ENCODE assay signal across 8 cellular contexts in the genomic region with DNA sequence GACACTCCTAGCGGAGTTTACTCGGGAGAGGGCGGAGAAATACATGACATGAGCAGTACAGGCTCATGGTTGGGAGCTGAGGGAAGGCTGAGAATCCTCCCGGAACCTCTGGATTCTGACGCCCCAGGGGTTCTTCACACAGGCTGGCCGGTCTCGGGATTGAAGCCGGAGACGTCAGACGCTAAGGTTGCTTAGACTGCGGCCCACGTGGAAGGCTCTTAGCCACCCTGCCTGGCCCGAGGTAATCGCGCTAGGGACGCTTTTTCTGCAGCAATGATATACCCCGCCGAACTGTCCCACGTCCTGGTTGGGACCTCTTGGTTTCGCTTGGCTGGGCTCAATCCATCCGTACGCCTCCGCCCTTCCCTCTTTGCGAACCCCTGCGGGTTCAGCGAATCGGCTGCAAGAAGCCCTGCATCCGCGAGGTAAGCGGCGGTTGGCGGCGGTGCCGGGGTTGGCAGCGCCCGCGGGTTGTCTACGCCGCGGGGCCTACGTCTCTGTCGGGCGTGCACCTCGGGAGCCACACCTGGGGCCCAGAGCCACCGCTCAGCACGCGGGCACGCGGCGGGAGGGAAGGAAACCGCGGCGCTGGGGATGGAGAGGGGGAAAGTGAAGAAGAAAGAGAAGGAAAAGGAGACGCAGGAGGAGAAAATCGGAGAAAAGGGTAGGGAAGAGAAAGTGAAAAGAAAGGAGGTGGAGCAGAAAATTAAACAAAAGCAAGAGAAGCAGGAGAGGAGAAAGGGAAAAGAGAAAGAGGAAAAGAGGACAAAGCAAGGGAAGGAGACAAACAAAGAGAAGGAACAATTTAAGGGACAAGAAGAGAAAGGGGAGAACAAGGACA. TPM values are rescaled to one million over a fixed set of nuclear protein-coding genes. Genes with fewer than 3 reads are reported as not detected.
DNase-seq lines count a peak whose midpoint lies in the region; ATAC-seq, FAIRE-seq and TF ChIP-seq lines count a peak whose summit lies in the region.

A gene with protein sequence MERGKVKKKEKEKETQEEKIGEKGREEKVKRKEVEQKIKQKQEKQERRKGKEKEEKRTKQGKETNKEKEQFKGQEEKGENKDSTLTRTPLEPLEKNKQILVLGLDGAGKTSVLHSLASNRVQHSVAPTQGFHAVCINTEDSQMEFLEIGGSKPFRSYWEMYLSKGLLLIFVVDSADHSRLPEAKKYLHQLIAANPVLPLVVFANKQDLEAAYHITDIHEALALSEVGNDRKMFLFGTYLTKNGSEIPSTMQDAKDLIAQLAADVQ (plus strand): TSS at position 523 of the 841 bp plus-strand sequence. CDS start 72 bp downstream, at position 595.

- H3K4me2 ChIP-seq in PC-9 = no peak within 1 kb of the TSS

- DNase-seq in GM12891 (ENCODE audit: insufficient read length, low spot score) (peak; percentile 43), T-helper 9 cell (peak; percentile 49), OCI-M1 (lab: John Stamatoyannopoulos, UW) (no peak), PC-9 (no peak)

- no peak for TF ChIP-seq POLR2A in GM12891 (IDR thresholded peaks at IDR 0.05; ENCODE audit: low read depth, low read length)

- H3K27ac ChIP-seq in iPS-20b (ENCODE audit: low read length) (no peak within 1 kb of the TSS), skin epidermis (peak within 1 kb of the TSS in 12 of 21 experiments; percentile 1 to 80 (median 42)), PC-9 (no peak within 1 kb of the TSS)

- H2AFZ ChIP-seq in PC-9 = no peak within 1 kb of the TSS

- H3K4me3 Mint-ChIP-seq in brain = peak within 1 kb of the TSS; percentile 85 to 92 (median 87)

- H3F3A ChIP-seq in PC-9 (ENCODE audit: insufficient read depth, low read depth) = no peaks in the 10 kb centered on the region

- no TSS peak for BruUV-seq in PC-9 (replicated peaks; lab: Mats Ljungman, UMichigan)

- peaks cover 11% of the 10 kb centered on the region for H3K27me3 Mint-ChIP-seq in brain

- H3K9me3 ChIP-seq in iPS-20b (ENCODE audit: insufficient read depth, low read depth, low read length) = no peaks in the 10 kb centered on the region
- H3K9me3 ChIP-seq in PC-9 (ENCODE audit: insufficient read depth, low read depth) = no peaks in the 10 kb centered on the region

- H3K27ac Mint-ChIP-seq in brain = peak within 1 kb of the TSS in 4 of 5 experiments; percentile 56 to 93 (median 72)

- no peaks in the 10 kb centered on the region for H4K20me1 ChIP-seq in PC-9 (ENCODE audit: insufficient read depth)

- TF ChIP-seq CTCF in brain (conservative IDR thresholded peaks at IDR 0.05) = no peak
- TF ChIP-seq CTCF in PC-9 (conservative IDR thresholded peaks at IDR 0.05) = no peak

- ATAC-seq in HG03103 (IDR thresholded peaks at IDR 0.05; ENCODE audit: low read depth, unreplicated experiment) = peak; percentile 55

- POLR2A ChIA-PET in PC-9 (lab: Charles Lee; ENCODE audit: unreplicated experiment) = no interaction called here

- H3K9ac ChIP-seq in iPS-20b (ENCODE audit: low read depth, low read length) = peak within 1 kb of the TSS; percentile 58; the same call in 1 of the 2 replicates

- peak; percentile 83 for FAIRE-seq in GM12891 (lab: Jason Lieb, UNC)

- H3K36me3 Mint-ChIP-seq in brain = peaks cover 30% of the 10 kb centered on the region

- CTCF ChIA-PET in PC-9 (lab: Charles Lee) = no interaction called here

- H3K4me1 ChIP-seq in iPS-20b (ENCODE audit: insufficient read depth, low read length) (no peaks in the 10 kb centered on the region), PC-9 (replicated peaks; ENCODE audit: insufficient read depth) (no peaks in the 10 kb centered on the region)

- H3K4me3 ChIP-seq in iPS-20b (ENCODE audit: low read length) = peak within 1 kb of the TSS; percentile 79
- peak within 1 kb of the TSS; percentile 40 to 53 (median 42) for H3K4me3 ChIP-seq in skin epidermis
- H3K4me3 ChIP-seq in PC-9 = no peak within 1 kb of the TSS

- peaks cover 21% of the 10 kb centered on the region for H3K4me1 Mint-ChIP-seq in brain

- H3K9me3 Mint-ChIP-seq in brain = peaks cover 0 to 3% (median 0%) of the 10 kb centered on the region in 5 experiments

- H3K27me3 ChIP-seq in iPS-20b (ENCODE audit: insufficient read depth, low read length) = peaks cover 31% of the 10 kb centered on the region
- no peaks in the 10 kb centered on the region for H3K27me3 ChIP-seq in PC-9 (ENCODE audit: insufficient read depth, low read depth)

- peaks cover 31% of the 10 kb centered on the region for H3K36me3 ChIP-seq in iPS-20b (ENCODE audit: insufficient read depth, low read depth, low read length)
- no peaks in the 10 kb centered on the region for H3K36me3 ChIP-seq in PC-9 (ENCODE audit: low read depth)

- H3K9me2 ChIP-seq in PC-9 (ENCODE audit: insufficient read depth) = no peaks in the 10 kb centered on the region

- intact Hi-C loops in PC-9 (cut with micrococcal nuclease; ENCODE audit: unreplicated experiment) = no loop called here

- no peaks in the 10 kb centered on the region for H3K79me2 ChIP-seq in PC-9 (ENCODE audit: low read depth)

TF ChIP-seq in GM12891, 5 proteins besides CTCF, POLR2A, EP300 and RAD21:
- TF ChIP-seq TAF1 (IDR thresholded peaks at IDR 0.05; ENCODE audit: low read depth, low read length) (no peak), SPI1 (IDR thresholded peaks at IDR 0.05; ENCODE audit: low read depth, low read length) (no peak), POLR2AphosphoS5 (IDR thresholded peaks at IDR 0.05; ENCODE audit: low read depth, low read length) (no peak), POU2F2 (IDR thresholded peaks at IDR 0.05; ENCODE audit: low read depth, low read length) (no peak), PAX5 (IDR thresholded peaks at IDR 0.05; ENCODE audit: insufficient read depth, low read length, severe bottlenecking) (no peak)

RNA-seq across cellular contexts. Expression of the gene that starts here (rescaled TPM):
- not detected for polyA plus RNA-seq in GM12891 (2012; ENCODE audit: low read depth, missing spikeins)
- 3.1 TPM for polyA plus RNA-seq in brain (ENCODE audit: insufficient read depth, low read depth, low replicate concordance)
- not detected in 2 replicates for total RNA-seq in PC-9 (2021)

Comparison
In these comparisons a context has a peak if more than half of its experiments do, and no peak if none do; other contexts are left out.
1. DNase-seq: peak in GM12891 (single experiment) and T-helper 9 cell (single experiment); none in OCI-M1 (single experiment) and PC-9 (0 of 2).
2. H3K27ac ChIP-seq: peak in skin epidermis (12 of 21); none in iPS-20b (single experiment) and PC-9 (single experiment).